12 cellular contexts compared by ENCODE assay signal in genomic region chr12:107058190-107058589, GRCh38. TPM values are rescaled to one million over a fixed set of nuclear protein-coding genes. Genes with fewer than 3 reads are reported as not detected.
DNase-seq lines count a peak whose midpoint lies in the region; ATAC-seq and TF ChIP-seq lines count a peak whose summit lies in the region.
"Had no signal": no experiment of that assay in that cellular context is flagged by ENCODE, and none has a peak within 500 bp of the region (broad histone marks: within the 10 kb centered on the region; RNA-seq: fewer than 3 reads in every experiment).

No MANE protein-coding gene starts in this region.

- H3K4me3 ChIP-seq in fibroblast of pulmonary artery (replicated peaks; ENCODE audit: low read depth, low read length) (no peak overlapping the region), GM23338 (no peak overlapping the region)
- H3K4me3 ChIP-seq: A549, BLaER1, HAP-1 had no signal

- H3K79me2 ChIP-seq in GM23338 (replicated peaks; ENCODE audit: insufficient read depth) = peaks cover 15% of the 10 kb centered on the region

- peak; percentile 78 for ATAC-seq in left ventricle myocardium superior
- no peak for ATAC-seq in GM23338

- intact Hi-C loops in left ventricle myocardium superior (cut with micrococcal nuclease) = no loop called here

- H3K4me1 ChIP-seq in GM23338 (ENCODE audit: insufficient read depth) = peaks cover 17% of the 10 kb centered on the region
- H3K4me1 ChIP-seq: BLaER1 had no signal

- no peaks in the 10 kb centered on the region for H3K27me3 Mint-ChIP-seq in GM23338 (ENCODE audit: insufficient read depth, low read depth, poor library complexity)
- H3K27me3 Mint-ChIP-seq: CD4-positive, CD25-positive, alpha-beta regulatory T cell had no signal

- no peaks in the 10 kb centered on the region for H3K9me2 ChIP-seq in GM23338 (ENCODE audit: insufficient read depth)

- H3K27ac Mint-ChIP-seq in GM23338 = no peak overlapping the region

- H3K27me3 ChIP-seq in GM23338 (ENCODE audit: insufficient read depth) = no peaks in the 10 kb centered on the region
- H3K27me3 ChIP-seq: BLaER1 had no signal

- H3K4me2 ChIP-seq in GM23338 = no peak overlapping the region
- H3K4me2 ChIP-seq: BLaER1 had no signal

- 0 out of 2 replicates have a peak, but pooled peaks cover 2% of the 10 kb centered on the region for H3K36me3 ChIP-seq in GM23338 (ENCODE audit: insufficient read depth)
- H3K36me3 ChIP-seq: BLaER1, HAP-1 had no signal

- TF ChIP-seq CTCF in fibroblast of pulmonary artery (IDR thresholded peaks at IDR 0.05; ENCODE audit: low read length, missing control alignments) = no peak
- TF ChIP-seq CTCF in GM23338 (conservative IDR thresholded peaks at IDR 0.05; ENCODE audit: low read depth in 2 of 2) = no peak

- peaks cover 4% of the 10 kb centered on the region for H3K4me1 Mint-ChIP-seq in GM23338

- no peak overlapping the region for H3K27ac ChIP-seq in GM23338 (ENCODE audit: low read depth)
- H3K27ac ChIP-seq: BLaER1 had no signal

- peaks cover 6% of the 10 kb centered on the region; the same call in 1 of the 3 replicates for H3K36me3 Mint-ChIP-seq in GM23338 (ENCODE audit: low read depth)
- H3K36me3 Mint-ChIP-seq: CD4-positive, CD25-positive, alpha-beta regulatory T cell had no signal

- no peaks in the 10 kb centered on the region for H3F3A ChIP-seq in GM23338 (replicated peaks; ENCODE audit: low read depth)

- H4K20me1 ChIP-seq in GM23338 (replicated peaks; ENCODE audit: insufficient read depth) = no peaks in the 10 kb centered on the region; the same call in 1 of the 2 replicates

- DNase-seq in astrocyte of the hippocampus (ENCODE audit: low read depth, low spot score) (peak; percentile 39), fibroblast of pulmonary artery (ENCODE audit: low read depth) (peak; percentile 46), left ventricle myocardium superior (no peak), NCI-H82 (lab: John Stamatoyannopoulos, UW) (no peak), islet precursor cell (no peak), GM23338 (ENCODE audit: low spot score) (no peak)
- DNase-seq: CD4-positive, CD25-positive, alpha-beta regulatory T cell; DMS53; GF-D8 had no signal

- H3K9me3 Mint-ChIP-seq in GM23338 = peaks cover 7% of the 10 kb centered on the region; the same call in 2 of the 3 replicates

- no peak overlapping the region for H2AFZ ChIP-seq in GM23338

- H3K4me3 Mint-ChIP-seq in GM23338 = no peak overlapping the region
- H3K4me3 Mint-ChIP-seq: CD4-positive, CD25-positive, alpha-beta regulatory T cell had no signal

TF ChIP-seq in GM23338, 12 proteins besides CTCF, POLR2A, EP300 and RAD21 (continues in another document):
- TF ChIP-seq EZH2 (IDR thresholded peaks at IDR 0.05; ENCODE audit: low read depth, unreplicated experiment) (no peak), STAT1 (IDR thresholded peaks at IDR 0.05; ENCODE audit: unreplicated experiment) (no peak), CREB1 (CRISPR knock-in tag; IDR thresholded peaks at IDR 0.05; ENCODE audit: low read depth) (no peak), ZNF114 (CRISPR knock-in tag; IDR thresholded peaks at IDR 0.05) (no peak), NANOG (IDR thresholded peaks at IDR 0.05; ENCODE audit: borderline replicate concordance) (no peak), ZNF331 (CRISPR knock-in tag; IDR thresholded peaks at IDR 0.05; ENCODE audit: low read depth) (no peak), POLR2AphosphoS5 (IDR thresholded peaks at IDR 0.05; ENCODE audit: low read depth) (no peak)
- TF ChIP-seq, protein P1, sequence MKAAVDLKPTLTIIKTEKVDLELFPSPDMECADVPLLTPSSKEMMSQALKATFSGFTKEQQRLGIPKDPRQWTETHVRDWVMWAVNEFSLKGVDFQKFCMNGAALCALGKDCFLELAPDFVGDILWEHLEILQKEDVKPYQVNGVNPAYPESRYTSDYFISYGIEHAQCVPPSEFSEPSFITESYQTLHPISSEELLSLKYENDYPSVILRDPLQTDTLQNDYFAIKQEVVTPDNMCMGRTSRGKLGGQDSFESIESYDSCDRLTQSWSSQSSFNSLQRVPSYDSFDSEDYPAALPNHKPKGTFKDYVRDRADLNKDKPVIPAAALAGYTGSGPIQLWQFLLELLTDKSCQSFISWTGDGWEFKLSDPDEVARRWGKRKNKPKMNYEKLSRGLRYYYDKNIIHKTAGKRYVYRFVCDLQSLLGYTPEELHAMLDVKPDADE (IDR thresholded peaks at IDR 0.05) = no peak
- TF ChIP-seq, protein P2, sequence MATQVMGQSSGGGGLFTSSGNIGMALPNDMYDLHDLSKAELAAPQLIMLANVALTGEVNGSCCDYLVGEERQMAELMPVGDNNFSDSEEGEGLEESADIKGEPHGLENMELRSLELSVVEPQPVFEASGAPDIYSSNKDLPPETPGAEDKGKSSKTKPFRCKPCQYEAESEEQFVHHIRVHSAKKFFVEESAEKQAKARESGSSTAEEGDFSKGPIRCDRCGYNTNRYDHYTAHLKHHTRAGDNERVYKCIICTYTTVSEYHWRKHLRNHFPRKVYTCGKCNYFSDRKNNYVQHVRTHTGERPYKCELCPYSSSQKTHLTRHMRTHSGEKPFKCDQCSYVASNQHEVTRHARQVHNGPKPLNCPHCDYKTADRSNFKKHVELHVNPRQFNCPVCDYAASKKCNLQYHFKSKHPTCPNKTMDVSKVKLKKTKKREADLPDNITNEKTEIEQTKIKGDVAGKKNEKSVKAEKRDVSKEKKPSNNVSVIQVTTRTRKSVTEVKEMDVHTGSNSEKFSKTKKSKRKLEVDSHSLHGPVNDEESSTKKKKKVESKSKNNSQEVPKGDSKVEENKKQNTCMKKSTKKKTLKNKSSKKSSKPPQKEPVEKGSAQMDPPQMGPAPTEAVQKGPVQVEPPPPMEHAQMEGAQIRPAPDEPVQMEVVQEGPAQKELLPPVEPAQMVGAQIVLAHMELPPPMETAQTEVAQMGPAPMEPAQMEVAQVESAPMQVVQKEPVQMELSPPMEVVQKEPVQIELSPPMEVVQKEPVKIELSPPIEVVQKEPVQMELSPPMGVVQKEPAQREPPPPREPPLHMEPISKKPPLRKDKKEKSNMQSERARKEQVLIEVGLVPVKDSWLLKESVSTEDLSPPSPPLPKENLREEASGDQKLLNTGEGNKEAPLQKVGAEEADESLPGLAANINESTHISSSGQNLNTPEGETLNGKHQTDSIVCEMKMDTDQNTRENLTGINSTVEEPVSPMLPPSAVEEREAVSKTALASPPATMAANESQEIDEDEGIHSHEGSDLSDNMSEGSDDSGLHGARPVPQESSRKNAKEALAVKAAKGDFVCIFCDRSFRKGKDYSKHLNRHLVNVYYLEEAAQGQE (IDR thresholded peaks at IDR 0.05; ENCODE audit: unreplicated experiment) = no peak

RNA-seq across cellular contexts. Expression of gene CRY1, which starts 35.2 kb away (rescaled TPM):
- 9.3 TPM for total RNA-seq in left ventricle myocardium superior
- total RNA-seq in GM23338 (2014; rRNA removed; shearing (Covaris generic)) = 25.4 and 28.2 TPM in 2 replicates
- polyA plus RNA-seq in GM23338 (2016; fragmentation: Nextera tagmentation; extraction: Ambion mirVana) = 27.7 and 28.5 TPM in 2 replicates

Comparison
In these comparisons a context has a peak if more than half of its experiments do, and no peak if none do; other contexts are left out.
1. DNase-seq: peak in astrocyte of the hippocampus (single experiment) and fibroblast of pulmonary artery (single experiment); none in left ventricle myocardium superior (single experiment), NCI-H82 (single experiment), islet precursor cell (single experiment) and GM23338 (single experiment).